Comparison of ENCODE assay signal across 16 cellular contexts in genomic region chr1:107689157-107689556, GRCh38.
DNase-seq lines count a peak whose midpoint lies in the region; ATAC-seq, FAIRE-seq and TF ChIP-seq lines count a peak whose summit lies in the region.
"Had no signal": no experiment of that assay in that cellular context is flagged by ENCODE, and none has a peak within 500 bp of the region (broad histone marks: within the 10 kb centered on the region; RNA-seq: fewer than 3 reads in every experiment).

No MANE protein-coding gene starts in this region.

- H2BK120ac ChIP-seq in mesendoderm (ENCODE audit: low read depth, low read length) = no peak overlapping the region

- no peak for TF ChIP-seq RAD21 in HepG2 (CRISPR knock-in tag; IDR thresholded peaks at IDR 0.05)

- H3K4me1 Mint-ChIP-seq in endodermal cell = peaks cover 34% of the 10 kb centered on the region
- H3K4me1 Mint-ChIP-seq: activated CD4-positive, alpha-beta T cell treated with anti-CD3 and anti-CD28 coated beads for 36 hours; naive thymus-derived CD8-positive, alpha-beta T cell had no signal

- H2BK15ac ChIP-seq in mesendoderm (replicated peaks; ENCODE audit: low read depth) = no peak overlapping the region

- TF ChIP-seq CTCF in HepG2 (CRISPR knock-in tag; IDR thresholded peaks at IDR 0.05) = no peak
- TF ChIP-seq CTCF in right lobe of liver (IDR thresholded peaks at IDR 0.05) = no peak
- no peak for TF ChIP-seq CTCF in endodermal cell (conservative IDR thresholded peaks at IDR 0.05)

- H3K4me1 ChIP-seq in HepG2 (ENCODE audit: insufficient read depth, low read length) = peaks cover 48% of the 10 kb centered on the region
- no peaks in the 10 kb centered on the region for H3K4me1 ChIP-seq in right lobe of liver
- H3K4me1 ChIP-seq in endodermal cell (ENCODE audit: control insufficient read depth, insufficient read depth, low read length) = no peaks in the 10 kb centered on the region
- no peaks in the 10 kb centered on the region for H3K4me1 ChIP-seq in mesendoderm (ENCODE audit: control insufficient read depth, low read depth, low read length)
- H3K4me1 ChIP-seq: testis had no signal

- no peak for TF ChIP-seq EP300 in HepG2 (IDR thresholded peaks at IDR 0.05; ENCODE audit: low read depth in 2 of 2, low read length in 2 of 2)
- no peak for TF ChIP-seq EP300 in HepG2 (CRISPR knock-in tag; IDR thresholded peaks at IDR 0.05; ENCODE audit: borderline replicate concordance)

- H2AK5ac ChIP-seq in mesendoderm (ENCODE audit: low read length) = no peak overlapping the region

- H3K36me3 Mint-ChIP-seq in endodermal cell (ENCODE audit: low read depth) = no peaks in the 10 kb centered on the region

- BruUV-seq in HepG2 (replicated peaks; lab: Mats Ljungman, UMichigan) = no TSS peak

- H3K4me2 ChIP-seq in HepG2 (ENCODE audit: low read depth, low read length) = no peak overlapping the region
- no peak overlapping the region for H3K4me2 ChIP-seq in mesendoderm (ENCODE audit: low read length)

- H4K8ac ChIP-seq in mesendoderm (ENCODE audit: low read depth, low read length) = no peak overlapping the region

- POLR2A ChIA-PET in HepG2 (lab: Yijun Ruan, JAX) = interaction anchor here (0.6 kb wide), 1 partner anchor 1763 kb away, joined by 3 read pairs; no protein-coding TSS in a partner anchor

- TF ChIP-seq POLR2A in HepG2 (IDR thresholded peaks at IDR 0.05; ENCODE audit: insufficient read depth in 1 of 2, low read depth in 2 of 2, low read length in 2 of 2) = no peak
- TF ChIP-seq POLR2A in right lobe of liver (IDR thresholded peaks at IDR 0.05) = no peak

- no peak overlapping the region for H4K5ac ChIP-seq in mesendoderm (ENCODE audit: low read length)

- ATAC-seq in HepG2 (no peak), right lobe of liver (no peak), HG03342 (IDR thresholded peaks at IDR 0.05; ENCODE audit: unreplicated experiment) (no peak), SK-N-SH treated with all-trans-retinoic acid at 6 μM for 48 hours (no peak), HG03432 (IDR thresholded peaks at IDR 0.05; ENCODE audit: unreplicated experiment) (no peak)
- ATAC-seq: activated CD4-positive, alpha-beta T cell treated with anti-CD3 and anti-CD28 coated beads for 36 hours; naive thymus-derived CD8-positive, alpha-beta T cell had no signal

- 92% methylated on average over 1 of the region's 1 CpG for WGBS in HepG2 (ENCODE audit: low lambda C conversion rate)
- 25% methylated on average over 1 of the region's 1 CpG for WGBS in right lobe of liver (ENCODE audit: insufficient coverage, low coverage, low lambda C conversion rate, missing lambda C conversion rate)
- no CpG with 5 or more reads among the region's 1 CpG for WGBS in endodermal cell (ENCODE audit: insufficient coverage in 1 of 2, insufficient read length in 1 of 2), 2 experiments
- WGBS in mesendoderm (ENCODE audit: extremely low coverage, insufficient coverage, low lambda C conversion rate) = no CpG with 5 or more reads among the region's 1 CpG

- H3K9ac ChIP-seq in HepG2 (ENCODE audit: insufficient read depth, low read depth, low read length) (no peak overlapping the region), endodermal cell (ENCODE audit: extremely low read depth, low read length, poor library complexity, severe bottlenecking) (no peak overlapping the region), mesendoderm (ENCODE audit: low read length) (no peak overlapping the region)

- H2BK5ac ChIP-seq in mesendoderm (ENCODE audit: low read length) = no peak overlapping the region

- peak overlapping the region; percentile 69 for H3K27ac ChIP-seq in HepG2 (ENCODE audit: extremely low read length, insufficient read depth, low read length)
- H3K27ac ChIP-seq in right lobe of liver = no peak overlapping the region
- H3K27ac ChIP-seq in endodermal cell (ENCODE audit: low read depth, low read length) = no peak overlapping the region
- H3K27ac ChIP-seq in mesendoderm (ENCODE audit: low read depth, low read length) = no peak overlapping the region
- H3K27ac ChIP-seq: testis had no signal

- no peak overlapping the region for H3K4ac ChIP-seq in mesendoderm (ENCODE audit: low read depth, low read length)

- CTCF ChIA-PET in HepG2 (lab: Yijun Ruan, JAX; ENCODE audit: low intra/inter-chr PET ratio, low total read pairs) = no interaction called here

- H3K56ac ChIP-seq in mesendoderm (ENCODE audit: low read length) = no peak overlapping the region

- H3K9me3 ChIP-seq in HepG2 (ENCODE audit: low read length) = no peaks in the 10 kb centered on the region
- H3K9me3 ChIP-seq in right lobe of liver = no peaks in the 10 kb centered on the region
- no peaks in the 10 kb centered on the region for H3K9me3 ChIP-seq in endodermal cell (ENCODE audit: control insufficient read depth, low read length)
- H3K9me3 ChIP-seq: testis had no signal

- H3K79me2 ChIP-seq in HepG2 (ENCODE audit: insufficient read depth, low read length) (peaks cover 39% of the 10 kb centered on the region), mesendoderm (ENCODE audit: control insufficient read depth, insufficient read depth, low read length) (no peaks in the 10 kb centered on the region)

- no peak overlapping the region for H2AFZ ChIP-seq in HepG2 (ENCODE audit: low read length)

- no peaks in the 10 kb centered on the region for H4K20me1 ChIP-seq in HepG2 (ENCODE audit: insufficient read depth, low read length)

- no peaks in the 10 kb centered on the region for H3K36me3 ChIP-seq in HepG2 (replicated peaks in 1 of 2; ENCODE audit: control insufficient read depth in 1 of 2, insufficient read depth in 2 of 2, low read length in 2 of 2)
- no peaks in the 10 kb centered on the region for H3K36me3 ChIP-seq in right lobe of liver
- H3K36me3 ChIP-seq in endodermal cell (ENCODE audit: control insufficient read depth, insufficient read depth, low read length) = no peaks in the 10 kb centered on the region
- H3K36me3 ChIP-seq in mesendoderm (ENCODE audit: control insufficient read depth, insufficient read depth, low read length) = no peaks in the 10 kb centered on the region

- no peaks in the 10 kb centered on the region for H3K27me3 ChIP-seq in HepG2 (ENCODE audit: control insufficient read depth in 1 of 2, insufficient read depth in 2 of 2, low read length in 2 of 2)
- no peaks in the 10 kb centered on the region for H3K27me3 ChIP-seq in right lobe of liver
- no peaks in the 10 kb centered on the region for H3K27me3 ChIP-seq in endodermal cell (ENCODE audit: control insufficient read depth, insufficient read depth, low read length, poor library complexity, severe bottlenecking)
- H3K27me3 ChIP-seq in mesendoderm (ENCODE audit: insufficient read depth, low read length, poor library complexity) = no peaks in the 10 kb centered on the region
- H3K27me3 ChIP-seq: testis had no signal

- no peak overlapping the region for H3K4me3 Mint-ChIP-seq in endodermal cell
- H3K4me3 Mint-ChIP-seq: activated CD4-positive, alpha-beta T cell treated with anti-CD3 and anti-CD28 coated beads for 36 hours; activated T-cell treated with anti-CD3 and anti-CD28 coated beads, Interleukin-2, amount 50 U/mL, for 24 hours; naive thymus-derived CD8-positive, alpha-beta T cell had no signal

- no peak overlapping the region for H3K18ac ChIP-seq in mesendoderm (ENCODE audit: low read length)

- H3K79me1 ChIP-seq in mesendoderm (ENCODE audit: low read length) = no peaks in the 10 kb centered on the region

- in situ Hi-C loops in HepG2 (cut with HindIII; ENCODE audit: extremely low pct_ligation_motif_present, low pct_unique_long_range_greater_than_20kb) = loop anchor here (5.0 to 10.0 kb wide), 2 partner anchors 56 to 92 kb away; no protein-coding TSS in a partner anchor

- H3K27ac Mint-ChIP-seq in endodermal cell = peak overlapping the region; percentile 36
- H3K27ac Mint-ChIP-seq: activated CD4-positive, alpha-beta T cell treated with anti-CD3 and anti-CD28 coated beads for 36 hours; activated T-cell treated with anti-CD3 and anti-CD28 coated beads, Interleukin-2, amount 50 U/mL, for 24 hours; naive thymus-derived CD8-positive, alpha-beta T cell had no signal

- intact Hi-C loops in HepG2 (cut with micrococcal nuclease; ENCODE audit: unreplicated experiment) (no loop called here), right lobe of liver (cut with DNase I) (no loop called here)

- no peaks in the 10 kb centered on the region for H3K27me3 Mint-ChIP-seq in endodermal cell (ENCODE audit: insufficient read depth)
- H3K27me3 Mint-ChIP-seq: activated CD4-positive, alpha-beta T cell treated with anti-CD3 and anti-CD28 coated beads for 36 hours; activated T-cell treated with anti-CD3 and anti-CD28 coated beads, Interleukin-2, amount 50 U/mL, for 24 hours; naive thymus-derived CD8-positive, alpha-beta T cell had no signal

- H3K4me3 ChIP-seq in HepG2 (replicated peaks in 1 of 3; ENCODE audit: insufficient read depth in 1 of 3, low read depth in 2 of 3, low read length in 3 of 3) (no peak overlapping the region), right lobe of liver (no peak overlapping the region), endodermal cell (ENCODE audit: low read length) (no peak overlapping the region), mesendoderm (ENCODE audit: low read length) (no peak overlapping the region)
- H3K4me3 ChIP-seq: testis had no signal

- no peaks in the 10 kb centered on the region for H3K9me3 Mint-ChIP-seq in endodermal cell
- H3K9me3 Mint-ChIP-seq: activated T-cell treated with anti-CD3 and anti-CD28 coated beads, Interleukin-2, amount 50 U/mL, for 24 hours; naive thymus-derived CD8-positive, alpha-beta T cell had no signal

- no peak overlapping the region for H3K23ac ChIP-seq in mesendoderm (ENCODE audit: low read length)

- DNase-seq in HepG2 (ENCODE audit: low spot score) = no peak
- DNase-seq in right lobe of liver = no peak
- peak; percentile 52 for DNase-seq in endodermal cell
- DNase-seq in mesendoderm = peak; percentile 62
- no peak for DNase-seq in NCI-H1694 treated with DMSO at 0.1 percent for 48 hours (lab: John Stamatoyannopoulos, UW)
- DNase-seq: activated CD4-positive, alpha-beta T cell treated with anti-CD3 and anti-CD28 coated beads for 36 hours; activated T-cell treated with anti-CD3 and anti-CD28 coated beads, Interleukin-2, amount 50 U/mL, for 24 hours; amniotic stem cell; foreskin melanocyte; naive thymus-derived CD8-positive, alpha-beta T cell; NCI-H2029 treated with DMSO at 0.1 percent for 48 hours; testis had no signal

- FAIRE-seq in HepG2 (lab: Jason Lieb, UNC) = no peak
- FAIRE-seq: colon had no signal

TF ChIP-seq in HepG2, 621 proteins besides CTCF, POLR2A, EP300 and RAD21 (continues in another document):
- no peak for TF ChIP-seq KMT2A (CRISPR knock-in tag; IDR thresholded peaks at IDR 0.05)

TF ChIP-seq in SK-N-SH treated with all-trans-retinoic acid at 6 μM for 48 hours, 23 proteins besides CTCF, POLR2A, EP300 and RAD21 (continues in another document):
- TF ChIP-seq ARNTL (CRISPR knock-in tag; IDR thresholded peaks at IDR 0.05; ENCODE audit: borderline replicate concordance, low read depth) (no peak), BACH2 (CRISPR knock-in tag; IDR thresholded peaks at IDR 0.05; ENCODE audit: borderline replicate concordance) (no peak)

Comparison
In these comparisons a context has a peak if more than half of its experiments do, and no peak if none do; other contexts are left out.
1. DNase-seq: peak in endodermal cell (single experiment) and mesendoderm (single experiment); none in HepG2 (single experiment), right lobe of liver (0 of 3) and NCI-H1694 treated with DMSO at 0.1 percent for 48 hours (single experiment).